ENCODE assay signal across 24 cellular contexts in the genomic region with DNA sequence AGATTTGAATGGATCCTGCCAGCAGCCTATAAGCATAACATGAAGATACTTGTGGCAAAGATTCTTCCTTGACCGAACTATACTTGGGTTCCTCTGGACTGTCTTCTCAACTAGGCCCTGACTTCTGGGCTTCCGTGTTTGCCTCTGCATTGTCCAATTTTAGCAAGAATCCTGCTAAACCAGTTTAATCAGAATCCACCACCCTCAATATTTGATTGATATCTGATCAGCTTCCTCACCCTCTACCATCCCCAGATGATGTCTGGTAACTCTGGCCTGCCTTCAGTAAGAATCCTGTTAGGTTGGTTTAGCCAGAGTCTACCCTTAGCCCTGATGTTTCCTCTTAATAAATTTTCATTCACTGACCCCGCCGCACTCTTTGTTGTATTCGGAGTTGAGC. TPM values are rescaled to one million over a fixed set of nuclear protein-coding genes. Genes with fewer than 3 reads are reported as not detected.
DNase-seq lines count a peak whose midpoint lies in the region; ATAC-seq and TF ChIP-seq lines count a peak whose summit lies in the region.
"Had no signal": no experiment of that assay in that cellular context is flagged by ENCODE, and none has a peak within 500 bp of the region (broad histone marks: within the 10 kb centered on the region; RNA-seq: fewer than 3 reads in every experiment).

No MANE protein-coding gene starts in this region.

- no peak overlapping the region for H3K56ac ChIP-seq in mesendoderm (ENCODE audit: low read length)

- no peak overlapping the region for H3K23ac ChIP-seq in mesendoderm (ENCODE audit: low read length)
- no peak overlapping the region for H3K23ac ChIP-seq in trophoblast cell (ENCODE audit: low read length)

- H3K27me3 ChIP-seq in PC-3 (ENCODE audit: low read length), result no peaks in the 10 kb centered on the region
- no peaks in the 10 kb centered on the region for H3K27me3 ChIP-seq in mesendoderm (ENCODE audit: insufficient read depth, low read length, poor library complexity)
- H3K27me3 ChIP-seq in trophoblast cell (ENCODE audit: insufficient read depth, low read length), result no peaks in the 10 kb centered on the region
- H3K27me3 ChIP-seq: BLaER1 had no signal

- H3K14ac ChIP-seq in trophoblast cell (ENCODE audit: low read length), result no peak overlapping the region

- H3K36me3 ChIP-seq in PC-3 (ENCODE audit: low read depth, low read length), result no peaks in the 10 kb centered on the region
- no peaks in the 10 kb centered on the region for H3K36me3 ChIP-seq in mesendoderm (ENCODE audit: control insufficient read depth, insufficient read depth, low read length)
- no peaks in the 10 kb centered on the region for H3K36me3 ChIP-seq in trophoblast cell (ENCODE audit: control insufficient read depth in 1 of 2, insufficient read depth in 2 of 2, low read length in 2 of 2)
- H3K36me3 ChIP-seq: BE2C, BLaER1 had no signal

- BruUV-seq in PC-3 (replicated peaks; lab: Mats Ljungman, UMichigan), result no TSS peak

- ATAC-seq in PC-3 (no peak), sciatic nerve (no peak), HG02938 (IDR thresholded peaks at IDR 0.05; ENCODE audit: unreplicated experiment) (no peak)
- ATAC-seq: CD8-positive, alpha-beta T cell; GM12878 had no signal

- POLR2A ChIA-PET in PC-3 (lab: Charles Lee; ENCODE audit: unreplicated experiment), result no interaction called here

- no peaks in the 10 kb centered on the region for H3K79me2 ChIP-seq in PC-3 (ENCODE audit: low read length)
- H3K79me2 ChIP-seq in mesendoderm (ENCODE audit: control insufficient read depth, insufficient read depth, low read length), result no peaks in the 10 kb centered on the region
- no peaks in the 10 kb centered on the region for H3K79me2 ChIP-seq in trophoblast cell (ENCODE audit: control insufficient read depth, insufficient read depth, low read length, poor library complexity)

- no peaks in the 10 kb centered on the region for H3F3A ChIP-seq in PC-3 (ENCODE audit: low read length, unreplicated experiment)

- H3K9me3 ChIP-seq in PC-3 (ENCODE audit: low read length) (no peaks in the 10 kb centered on the region), trophoblast cell (ENCODE audit: insufficient read depth, low read depth, low read length) (no peaks in the 10 kb centered on the region)
- H3K9me3 ChIP-seq: BE2C, BLaER1, Caco-2 had no signal

- H2BK15ac ChIP-seq in mesendoderm (replicated peaks; ENCODE audit: low read depth), result no peak overlapping the region

- H3K4ac ChIP-seq in mesendoderm (ENCODE audit: low read depth, low read length) (no peak overlapping the region), trophoblast cell (ENCODE audit: low read depth, low read length) (no peak overlapping the region)

- peak overlapping the region; percentile 47 for H2AK5ac ChIP-seq in mesendoderm (ENCODE audit: low read length)
- H2AK5ac ChIP-seq in trophoblast cell (ENCODE audit: low read length), result no peak overlapping the region

- intact Hi-C loops in PC-3 (cut with micrococcal nuclease), result no loop called here
- intact Hi-C loops in sciatic nerve (cut with DNase I), result no loop called here

- H3K79me1 ChIP-seq in mesendoderm (ENCODE audit: low read length) (no peaks in the 10 kb centered on the region), trophoblast cell (ENCODE audit: low read length) (no peaks in the 10 kb centered on the region)

- no peak overlapping the region for H4K12ac ChIP-seq in trophoblast cell (ENCODE audit: low read depth, low read length)

- no peak overlapping the region for H4K91ac ChIP-seq in trophoblast cell (ENCODE audit: low read depth, low read length)

- H3K18ac ChIP-seq in mesendoderm (ENCODE audit: low read length), result no peak overlapping the region
- no peak overlapping the region for H3K18ac ChIP-seq in trophoblast cell (ENCODE audit: low read length)

- WGBS in mesendoderm (ENCODE audit: extremely low coverage, insufficient coverage, low lambda C conversion rate), result no CpG with 5 or more reads among the region's 5 CpGs
- WGBS in trophoblast cell (ENCODE audit: extremely low coverage, insufficient coverage, insufficient read length), result no CpG with 5 or more reads among the region's 5 CpGs

- no peak overlapping the region for H3K9ac ChIP-seq in PC-3 (ENCODE audit: low read length)
- no peak overlapping the region for H3K9ac ChIP-seq in mesendoderm (ENCODE audit: low read length)
- no peak overlapping the region for H3K9ac ChIP-seq in trophoblast cell (ENCODE audit: low read length)
- H3K9ac ChIP-seq: BLaER1 had no signal

- no peak overlapping the region for H4K5ac ChIP-seq in mesendoderm (ENCODE audit: low read length)

- no peaks in the 10 kb centered on the region for H3K9me2 ChIP-seq in PC-3 (replicated peaks; ENCODE audit: low read length)

- no peak overlapping the region for H2BK12ac ChIP-seq in trophoblast cell (ENCODE audit: low read length)

- H3K27ac ChIP-seq in PC-3 (ENCODE audit: low read length) (no peak overlapping the region), mesendoderm (ENCODE audit: low read depth, low read length) (no peak overlapping the region), trophoblast cell (ENCODE audit: low read depth, low read length) (no peak overlapping the region)
- H3K27ac ChIP-seq: BLaER1 had no signal

- H4K8ac ChIP-seq in mesendoderm (ENCODE audit: low read depth, low read length) (no peak overlapping the region), trophoblast cell (ENCODE audit: low read depth, low read length) (no peak overlapping the region)

- no peak overlapping the region for H3K4me2 ChIP-seq in PC-3 (ENCODE audit: low read length)
- no peak overlapping the region for H3K4me2 ChIP-seq in mesendoderm (ENCODE audit: low read length)
- no peak overlapping the region for H3K4me2 ChIP-seq in trophoblast cell (ENCODE audit: low read length)
- H3K4me2 ChIP-seq: BLaER1 had no signal

- H2BK5ac ChIP-seq in mesendoderm (ENCODE audit: low read length) (peak overlapping the region; percentile 35), trophoblast cell (ENCODE audit: low read depth, low read length, poor library complexity) (no peak overlapping the region)

- H2BK120ac ChIP-seq in mesendoderm (ENCODE audit: low read depth, low read length) (no peak overlapping the region), trophoblast cell (ENCODE audit: insufficient read depth, low read length, poor library complexity) (no peak overlapping the region)

- no peaks in the 10 kb centered on the region for H4K20me1 ChIP-seq in PC-3 (ENCODE audit: low read length)
- H4K20me1 ChIP-seq: BLaER1 had no signal

- no peak for TF ChIP-seq CTCF in PC-3 (conservative IDR thresholded peaks at IDR 0.05; ENCODE audit: low read depth, low read length)

- no peaks in the 10 kb centered on the region for H3K4me1 ChIP-seq in PC-3 (ENCODE audit: insufficient read depth, low read length)
- H3K4me1 ChIP-seq in mesendoderm (ENCODE audit: control insufficient read depth, low read depth, low read length), result peaks cover 12% of the 10 kb centered on the region
- H3K4me1 ChIP-seq in trophoblast cell (ENCODE audit: control insufficient read depth in 1 of 2, insufficient read depth in 2 of 2, low read length in 2 of 2), result peaks cover 0 to 4% of the 10 kb centered on the region in 2 experiments
- H3K4me1 ChIP-seq: BE2C, BLaER1, Caco-2 had no signal

- H2AFZ ChIP-seq in PC-3 (ENCODE audit: low read length) (no peak overlapping the region), trophoblast cell (ENCODE audit: insufficient read depth, low read length, poor library complexity) (no peak overlapping the region)

- CTCF ChIA-PET in PC-3 (lab: Charles Lee), result no interaction called here

- H3K4me3 ChIP-seq in PC-3 (ENCODE audit: low read length) (no peak overlapping the region), mesendoderm (ENCODE audit: low read length) (no peak overlapping the region), trophoblast cell (ENCODE audit: low read depth, low read length) (no peak overlapping the region)
- H3K4me3 ChIP-seq: BLaER1, GM12878 had no signal

- DNase-seq in PC-3 (peak; percentile 11), mesendoderm (no peak), trophoblast cell (peak; percentile 37 to 86), sciatic nerve (ENCODE audit: low spot score) (no peak), nucleus accumbens (lab: John Stamatoyannopoulos, UW) (no peak), hypothalamus (lab: John Stamatoyannopoulos, UW) (no peak)
- DNase-seq: 8988T; ACHN; BE2C; C1 segment of cervical spinal cord; Caco-2; Calu3; CD4-positive, alpha-beta T cell; CD8-positive, alpha-beta T cell; DMS 273 treated with DMSO at 0.1 percent for 48 hours; DMS153; DMS53; DMS79; DND-41; EL; GDM1 had no signal

RNA-seq across cellular contexts. Expression of a gene that starts 54.4 kb away (rescaled TPM):
- total RNA-seq in PC-3 (2014; rRNA removed) (44.9 and 46.2 TPM in 2 replicates), sciatic nerve (29.0 TPM)
- 23.1 TPM for polyA plus RNA-seq in mesendoderm (2013, experiment 1 of 2)
- polyA plus RNA-seq in mesendoderm (2013, experiment 2 of 2), result 22.1 TPM
- 135 and 140 TPM in 2 replicates for polyA plus RNA-seq in trophoblast cell (2013)

Comparison
In these comparisons a context has a peak if more than half of its experiments do, and no peak if none do; other contexts are left out.
1. DNase-seq: peak in PC-3 (single experiment) and trophoblast cell (2 of 2); none in mesendoderm (single experiment), sciatic nerve (single experiment), nucleus accumbens (0 of 56) and hypothalamus (0 of 51).